Comparison of ENCODE assay signal across 19 cellular contexts in the genomic region with DNA sequence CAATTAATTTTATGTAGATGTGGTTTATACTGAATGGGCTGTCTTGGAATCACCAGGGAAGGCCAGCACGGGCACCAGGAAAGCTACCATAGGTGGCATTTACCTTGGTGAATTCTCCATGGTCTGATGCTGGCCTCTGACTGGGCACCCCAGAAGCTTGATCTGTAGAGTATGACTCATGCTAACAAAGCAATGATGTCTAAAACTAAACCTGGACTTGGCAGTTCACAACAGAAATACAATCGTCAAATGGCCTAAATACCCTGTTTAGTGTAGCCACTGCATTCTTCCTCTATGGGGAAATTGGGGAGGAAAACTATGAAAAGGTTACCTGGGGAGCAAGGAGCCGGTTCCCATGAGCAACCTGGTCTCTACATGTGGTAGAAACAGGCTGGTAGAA.
"Had no signal": no experiment of that assay in that cellular context is flagged by ENCODE, and none has a peak within 500 bp of the region (broad histone marks: within the 10 kb centered on the region; RNA-seq: fewer than 3 reads in every experiment).

No MANE protein-coding gene starts in this region.

- H3K4me3 ChIP-seq: colonic mucosa, esophagus squamous epithelium, gastrocnemius medialis, sigmoid colon, vagina had no signal

- DNase-seq: activated CD4-positive, alpha-beta T cell treated with anti-CD3 and anti-CD28 coated beads for 36 hours; activated CD4-positive, alpha-beta T cell treated with anti-CD3 and anti-CD28 coated beads, Interleukin-2, amount 50 U/mL, for 4 hours; activated CD4-positive, CD25-positive, alpha-beta regulatory T cell; activated naive CD4-positive, alpha-beta T cell; activated T-cell treated with anti-CD3 and anti-CD28 coated beads for 4 hours; activated T-cell treated with anti-CD3 and anti-CD28 coated beads, Interleukin-2, amount 50 U/mL, for 72 hours; colonic mucosa; effector memory CD8-positive, alpha-beta T cell; esophagus squamous epithelium; gastrocnemius medialis; glutamatergic neuron; left colon; naive B cell; nephron progenitor cell; sigmoid colon; small intestine; stimulated activated CD4-positive, alpha-beta T cell treated with anti-CD3 and anti-CD28 coated beads, Interleukin-4, amount 100 ng/mL, for 24 hours; T-cell had no signal
